28 cellular contexts compared by ENCODE assay signal in genomic region chr12:2552000-2552399, GRCh38.
"Had no signal": no experiment of that assay in that cellular context is flagged by ENCODE, and none has a peak within 500 bp of the region (broad histone marks: within the 10 kb centered on the region; RNA-seq: fewer than 3 reads in every experiment).

No MANE protein-coding gene starts in this region.

- H3K4me3 Mint-ChIP-seq: activated B cell treated with CpG ODN at 0.5 μM for 24 hours; activated CD8-positive, alpha-beta T cell treated with anti-CD3 and anti-CD28 coated beads for 36 hours; activated naive CD4-positive, alpha-beta T cell treated with anti-CD3 and anti-CD28 coated beads, Interleukin-2, amount 50 U/mL, for 24 hours; naive B cell; nephron progenitor cell; stimulated activated memory B cell treated with anti-CD40 and anti-IgM and Interleukin-4, amounts not matched to agents 10 μg/mL and 1 μg/mL and 100 μg/mL, for 72 hours; stimulated activated naive CD8-positive, alpha-beta T cell treated with anti-CD3 and anti-CD28 coated beads, Interleukin-15, amount 100 ng/mL, for 72 hours; T-helper 2 cell treated with Interferon-gamma antibody and Interleukin-4, amounts not matched to agents 5 μg/mL and 100 μg/mL, for 36 hours had no signal

- H3K27me3 ChIP-seq: colonic mucosa, hepatocyte, neutrophil, upper lobe of left lung, vagina had no signal

- H3K27ac Mint-ChIP-seq: activated B cell treated with CpG ODN at 0.5 μM for 24 hours; activated CD8-positive, alpha-beta T cell treated with anti-CD3 and anti-CD28 coated beads for 36 hours; activated naive CD4-positive, alpha-beta T cell treated with anti-CD3 and anti-CD28 coated beads, Interleukin-2, amount 50 U/mL, for 24 hours; activated T-helper 2 cell treated with anti-CD3 and anti-CD28 coated beads, Interferon-gamma antibody, Interleukin-2, Interleukin-4, amounts not matched to agents 10 μg/mL and 5 μg/mL and 100 μg/mL, durations not matched to agents 14 hours and 24 hours and 36 hours; naive B cell; nephron progenitor cell; stimulated activated memory B cell treated with anti-CD40 and anti-IgM and Interleukin-4, amounts not matched to agents 10 μg/mL and 1 μg/mL and 100 μg/mL, for 72 hours; stimulated activated naive CD8-positive, alpha-beta T cell treated with anti-CD3 and anti-CD28 coated beads, Interleukin-15, amount 100 ng/mL, for 72 hours; T-helper 2 cell treated with Interferon-gamma antibody and Interleukin-4, amounts not matched to agents 5 μg/mL and 100 μg/mL, for 36 hours had no signal

- H3K36me3 ChIP-seq: colonic mucosa, neutrophil, vagina had no signal

- DNase-seq: activated B cell treated with CpG ODN at 0.5 μM for 24 hours; activated CD4-positive, alpha-beta T cell treated with anti-CD3 and anti-CD28 coated beads, Interleukin-2, amount 50 U/mL, for 1 hour; activated CD8-positive, alpha-beta T cell treated with anti-CD3 and anti-CD28 coated beads for 36 hours; activated T-cell treated with anti-CD3 and anti-CD28 coated beads, Interleukin-2, amount 50 U/mL, for 48 hours; cerebellar nuclear complex; colonic mucosa; effector CD8-positive, alpha-beta T cell; glutamatergic neuron; islet precursor cell; naive B cell; nephron progenitor cell; stimulated activated CD4-positive, alpha-beta T cell treated with anti-CD3 and anti-CD28 coated beads, Interleukin-1b, Interleukin-23, amount 100 ng/mL, for 48 hours; stimulated activated CD4-positive, alpha-beta T cell treated with anti-CD3 and anti-CD28 coated beads, Interleukin-4, amount 100 ng/mL, for 4 hours; stimulated activated CD8-positive, alpha-beta memory T cell treated with anti-CD3 and anti-CD28 coated beads, Interleukin-4, amount 100 ng/mL, for 48 hours; stimulated activated naive CD8-positive, alpha-beta T cell treated with anti-CD3 and anti-CD28 coated beads, Interleukin-15, amount 100 ng/mL, for 72 hours; substantia nigra; T-helper 1 cell; upper lobe of left lung had no signal

- H3K9me3 ChIP-seq: colonic mucosa, neutrophil, upper lobe of left lung, vagina had no signal

- H3K4me3 ChIP-seq: colonic mucosa, hepatocyte, smooth muscle cell, upper lobe of left lung, vagina had no signal

- H3K36me3 Mint-ChIP-seq: activated naive CD4-positive, alpha-beta T cell treated with anti-CD3 and anti-CD28 coated beads, Interleukin-2, amount 50 U/mL, for 24 hours; naive B cell; stimulated activated memory B cell treated with anti-CD40 and anti-IgM and Interleukin-4, amounts not matched to agents 10 μg/mL and 1 μg/mL and 100 μg/mL, for 72 hours had no signal

- H3K4me1 ChIP-seq: colonic mucosa, upper lobe of left lung, vagina had no signal

- H3K27ac ChIP-seq: colonic mucosa, epithelial cell of prostate, hepatocyte, neutrophil, upper lobe of left lung, vagina had no signal

- H3K4me1 Mint-ChIP-seq: activated B cell treated with CpG ODN at 0.5 μM for 24 hours; activated naive CD4-positive, alpha-beta T cell treated with anti-CD3 and anti-CD28 coated beads, Interleukin-2, amount 50 U/mL, for 24 hours; naive B cell; stimulated activated memory B cell treated with anti-CD40 and anti-IgM and Interleukin-4, amounts not matched to agents 10 μg/mL and 1 μg/mL and 100 μg/mL, for 72 hours; stimulated activated naive CD8-positive, alpha-beta T cell treated with anti-CD3 and anti-CD28 coated beads, Interleukin-15, amount 100 ng/mL, for 72 hours had no signal

- ATAC-seq: activated CD8-positive, alpha-beta T cell treated with anti-CD3 and anti-CD28 coated beads for 36 hours; left lobe of liver; stimulated activated memory B cell treated with anti-CD40 and anti-IgM and Interleukin-4, amounts not matched to agents 10 μg/mL and 1 μg/mL and 100 μg/mL, for 72 hours; stimulated activated naive CD8-positive, alpha-beta T cell treated with anti-CD3 and anti-CD28 coated beads, Interleukin-15, amount 100 ng/mL, for 72 hours had no signal

- H3K9me3 Mint-ChIP-seq: activated B cell treated with CpG ODN at 0.5 μM for 24 hours; activated CD8-positive, alpha-beta T cell treated with anti-CD3 and anti-CD28 coated beads for 36 hours; activated naive CD4-positive, alpha-beta T cell treated with anti-CD3 and anti-CD28 coated beads, Interleukin-2, amount 50 U/mL, for 24 hours; activated T-helper 2 cell treated with anti-CD3 and anti-CD28 coated beads, Interferon-gamma antibody, Interleukin-2, Interleukin-4, amounts not matched to agents 10 μg/mL and 5 μg/mL and 100 μg/mL, durations not matched to agents 14 hours and 24 hours and 36 hours; naive B cell; nephron progenitor cell; stimulated activated memory B cell treated with anti-CD40 and anti-IgM and Interleukin-4, amounts not matched to agents 10 μg/mL and 1 μg/mL and 100 μg/mL, for 72 hours; stimulated activated naive CD8-positive, alpha-beta T cell treated with anti-CD3 and anti-CD28 coated beads, Interleukin-15, amount 100 ng/mL, for 72 hours; T-helper 2 cell treated with Interferon-gamma antibody and Interleukin-4, amounts not matched to agents 5 μg/mL and 100 μg/mL, for 36 hours had no signal
